In the genomic region with DNA sequence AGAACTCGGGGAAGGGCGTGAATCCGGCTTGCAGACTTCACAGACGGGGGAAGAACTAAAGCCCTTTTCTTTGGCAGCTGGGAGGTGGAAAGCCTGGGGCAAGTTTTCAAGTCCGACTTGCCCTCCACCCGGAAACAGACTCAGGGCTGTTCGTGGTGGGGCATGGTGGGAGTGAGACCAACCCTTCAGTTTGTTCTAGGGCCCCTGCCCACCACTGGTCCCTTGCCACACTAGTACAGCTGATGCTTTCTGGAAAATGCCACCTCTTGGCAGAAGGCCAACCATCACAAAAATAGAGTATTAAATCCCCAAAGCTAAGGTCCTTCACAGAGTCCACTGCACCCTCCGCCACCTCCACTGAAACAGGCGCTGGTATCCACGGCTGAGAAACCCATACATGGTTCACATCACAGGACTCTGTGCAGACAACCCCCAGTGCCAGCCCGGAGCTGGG, we compare ENCODE assay signal across 25 cellular contexts. TPM values are rescaled to one million over a fixed set of nuclear protein-coding genes. Genes with fewer than 3 reads are reported as not detected.
DNase-seq lines count a peak whose midpoint lies in the region; ATAC-seq and TF ChIP-seq lines count a peak whose summit lies in the region.
"Had no signal": no experiment of that assay in that cellular context is flagged by ENCODE, and none has a peak within 500 bp of the region (broad histone marks: within the 10 kb centered on the region; RNA-seq: fewer than 3 reads in every experiment).

No MANE protein-coding gene starts in this region.

- H3K36me3 ChIP-seq in mesenchymal stem cell (ENCODE audit: control insufficient read depth in 1 of 2, insufficient read depth in 2 of 2, low read depth in 1 of 2, low read length in 2 of 2), result no peaks in the 10 kb centered on the region
- H3K36me3 ChIP-seq: SJSA1 had no signal

- H2BK12ac ChIP-seq in mesenchymal stem cell (ENCODE audit: low read length in 2 of 2), result no peak overlapping the region

- no peak overlapping the region for H2BK120ac ChIP-seq in mesenchymal stem cell (ENCODE audit: low read depth, low read length)

- no peak overlapping the region for H3K4ac ChIP-seq in mesenchymal stem cell (ENCODE audit: low read depth in 1 of 2, low read length in 2 of 2)

- peaks cover 35% of the 10 kb centered on the region for H3K27me3 Mint-ChIP-seq in activated CD8-positive, alpha-beta memory T cell treated with anti-CD3 and anti-CD28 coated beads, Interleukin-2, amount 10 ng/mL, durations not matched to agents 7 days and 5 days

- CTCF ChIA-PET in activated CD8-positive, alpha-beta memory T cell treated with anti-CD3 and anti-CD28 coated beads, Interleukin-2, amount 10 ng/mL, durations not matched to agents 7 days and 5 days (lab: Charles Lee), result interaction anchor here (1.7 kb wide), 1 partner anchor 12 kb away, joined by 4 read pairs; no protein-coding TSS in a partner anchor

- no peak overlapping the region for H2BK5ac ChIP-seq in mesenchymal stem cell (ENCODE audit: low read depth, low read length, poor library complexity, severe bottlenecking)

- H3K4me1 Mint-ChIP-seq in activated CD8-positive, alpha-beta memory T cell treated with anti-CD3 and anti-CD28 coated beads, Interleukin-2, amount 10 ng/mL, durations not matched to agents 7 days and 5 days, result no peaks in the 10 kb centered on the region
- H3K4me1 Mint-ChIP-seq: CD8-positive, alpha-beta memory T cell had no signal

- H3K27me3 ChIP-seq in mesenchymal stem cell (ENCODE audit: control insufficient read depth in 1 of 2, insufficient read depth in 1 of 2, low read length in 2 of 2), result peaks cover 0 to 21% of the 10 kb centered on the region in 2 experiments
- H3K27me3 ChIP-seq: SJSA1 had no signal

- no peak overlapping the region for H2AK5ac ChIP-seq in mesenchymal stem cell (ENCODE audit: low read length, severe bottlenecking)

- no peaks in the 10 kb centered on the region for H3K4me1 ChIP-seq in mesenchymal stem cell (ENCODE audit: control insufficient read depth, insufficient read depth, low read depth, low read length)
- H3K4me1 ChIP-seq: SJSA1 had no signal

- H3K4me3 ChIP-seq in coronary artery (no peak overlapping the region), mesenchymal stem cell (ENCODE audit: insufficient read depth in 1 of 2, low read depth in 1 of 2, low read length in 2 of 2) (no peak overlapping the region)
- H3K4me3 ChIP-seq: SJSA1 had no signal

- no peak overlapping the region for H3K14ac ChIP-seq in mesenchymal stem cell (ENCODE audit: low read length in 2 of 2)

- H2AFZ ChIP-seq in mesenchymal stem cell (ENCODE audit: low read depth, low read length), result no peak overlapping the region

- 92% methylated on average over 11 of the region's 11 CpGs for WGBS in mesenchymal stem cell

- TF ChIP-seq CTCF in coronary artery (IDR thresholded peaks at IDR 0.05), result no peak

- no peak overlapping the region for H2BK15ac ChIP-seq in mesenchymal stem cell (ENCODE audit: low read depth, poor library complexity, severe bottlenecking)

- H3K23ac ChIP-seq in mesenchymal stem cell (ENCODE audit: low read length in 2 of 2), result no peak overlapping the region

- peak overlapping the region; percentile 10 for H4K8ac ChIP-seq in mesenchymal stem cell (ENCODE audit: low read length)

- no peak overlapping the region for H3K4me2 ChIP-seq in mesenchymal stem cell (ENCODE audit: low read length, poor library complexity, severe bottlenecking)

- no peak overlapping the region for H3K9ac ChIP-seq in mesenchymal stem cell (ENCODE audit: low read length)

- H4K91ac ChIP-seq in mesenchymal stem cell (ENCODE audit: low read length), result no peak overlapping the region

- no peak overlapping the region for H3K27ac ChIP-seq in coronary artery
- H3K27ac ChIP-seq in mesenchymal stem cell (ENCODE audit: low read length, poor library complexity, severe bottlenecking), result no peak overlapping the region
- H3K27ac ChIP-seq: SJSA1 had no signal

- H3K4me3 Mint-ChIP-seq in activated CD8-positive, alpha-beta memory T cell treated with anti-CD3 and anti-CD28 coated beads, Interleukin-2, amount 10 ng/mL, durations not matched to agents 7 days and 5 days, result no peak overlapping the region
- H3K4me3 Mint-ChIP-seq: CD8-positive, alpha-beta memory T cell had no signal

- H3K79me1 ChIP-seq in mesenchymal stem cell (replicated peaks; ENCODE audit: low read length, poor library complexity, severe bottlenecking), result no peaks in the 10 kb centered on the region

- no peaks in the 10 kb centered on the region for H3K9me3 ChIP-seq in mesenchymal stem cell (ENCODE audit: control insufficient read depth, low read length)
- H3K9me3 ChIP-seq: SJSA1 had no signal

- H3K18ac ChIP-seq in mesenchymal stem cell (ENCODE audit: low read depth in 1 of 2, low read length in 2 of 2), result no peak overlapping the region

- H3K36me3 Mint-ChIP-seq in activated CD8-positive, alpha-beta memory T cell treated with anti-CD3 and anti-CD28 coated beads, Interleukin-2, amount 10 ng/mL, durations not matched to agents 7 days and 5 days, result no peaks in the 10 kb centered on the region

- ATAC-seq in activated CD8-positive, alpha-beta memory T cell treated with anti-CD3 and anti-CD28 coated beads, Interleukin-2, amount 10 ng/mL, durations not matched to agents 7 days and 5 days, result no peak
- no peak for ATAC-seq in HG02678 (IDR thresholded peaks at IDR 0.05; ENCODE audit: unreplicated experiment)
- ATAC-seq: HCT116, HepG2, Right ventricle myocardium inferior had no signal

- no peaks in the 10 kb centered on the region for H3K9me3 Mint-ChIP-seq in activated CD8-positive, alpha-beta memory T cell treated with anti-CD3 and anti-CD28 coated beads, Interleukin-2, amount 10 ng/mL, durations not matched to agents 7 days and 5 days (ENCODE audit: low read depth)

- peak; percentile 8 for DNase-seq in activated CD8-positive, alpha-beta memory T cell treated with anti-CD3 and anti-CD28 coated beads, Interleukin-2, amount 10 ng/mL, durations not matched to agents 7 days and 5 days
- no peak for DNase-seq in activated CD8-positive, alpha-beta memory T cell treated with anti-CD3 and anti-CD28 coated beads, Interleukin-2, amount 50 U/mL, for 48 hours
- DNase-seq in coronary artery (ENCODE audit: low spot score), result peak; percentile 63
- DNase-seq in mesenchymal stem cell, result no peak
- peak; percentile 29 for DNase-seq in ureter (ENCODE audit: low spot score)
- DNase-seq in stimulated activated CD4-positive, alpha-beta T cell treated with anti-CD3 and anti-CD28 coated beads, Interleukin-12 subunit alpha, Interleukin-12 subunit beta, amount 100 ng/mL, for 4 hours, result no peak
- DNase-seq in dedifferentiated amniotic fluid mesenchymal stem cell (ENCODE audit: extremely low spot score), result no peak
- DNase-seq: AML-193; C1 segment of cervical spinal cord; Calu3; CD8-positive, alpha-beta memory T cell; DMS153; GOT3; KBM-7; MM.1S; NCI-H1092; NCI-H1436; NCI-H1930; NCI-H510A; NCI-H748 treated with DMSO at 0.1 percent for 48 hours had no signal

- H3K27ac Mint-ChIP-seq in activated CD8-positive, alpha-beta memory T cell treated with anti-CD3 and anti-CD28 coated beads, Interleukin-2, amount 10 ng/mL, durations not matched to agents 7 days and 5 days, result no peak overlapping the region
- H3K27ac Mint-ChIP-seq: CD8-positive, alpha-beta memory T cell had no signal

RNA-seq across cellular contexts. Expression of gene DDX11, which starts 50.4 kb away (rescaled TPM):
- 100 to 1,000 TPM; 176 to 240 TPM for total RNA-seq in activated CD8-positive, alpha-beta memory T cell treated with anti-CD3 and anti-CD28 coated beads, Interleukin-2, amount 10 ng/mL, durations not matched to agents 7 days and 5 days
- polyA plus RNA-seq in mesenchymal stem cell (2013, experiment 1 of 2), result 7.9 TPM
- 6.7 TPM for polyA plus RNA-seq in mesenchymal stem cell (2013, experiment 2 of 2)
- 37.8 TPM for total RNA-seq in ureter

Comparison
In these comparisons a context has a peak if more than half of its experiments do, and no peak if none do; other contexts are left out.
1. DNase-seq: peak in activated CD8-positive, alpha-beta memory T cell treated with anti-CD3 and anti-CD28 coated beads, Interleukin-2, amount 10 ng/mL, durations not matched to agents 7 days and 5 days (single experiment), coronary artery (single experiment) and ureter (single experiment); none in activated CD8-positive, alpha-beta memory T cell treated with anti-CD3 and anti-CD28 coated beads, Interleukin-2, amount 50 U/mL, for 48 hours (single experiment), mesenchymal stem cell (single experiment), stimulated activated CD4-positive, alpha-beta T cell treated with anti-CD3 and anti-CD28 coated beads, Interleukin-12 subunit alpha, Interleukin-12 subunit beta, amount 100 ng/mL, for 4 hours (single experiment) and dedifferentiated amniotic fluid mesenchymal stem cell (single experiment).